ENCODE assay signal across 19 cellular contexts in the genomic region with DNA sequence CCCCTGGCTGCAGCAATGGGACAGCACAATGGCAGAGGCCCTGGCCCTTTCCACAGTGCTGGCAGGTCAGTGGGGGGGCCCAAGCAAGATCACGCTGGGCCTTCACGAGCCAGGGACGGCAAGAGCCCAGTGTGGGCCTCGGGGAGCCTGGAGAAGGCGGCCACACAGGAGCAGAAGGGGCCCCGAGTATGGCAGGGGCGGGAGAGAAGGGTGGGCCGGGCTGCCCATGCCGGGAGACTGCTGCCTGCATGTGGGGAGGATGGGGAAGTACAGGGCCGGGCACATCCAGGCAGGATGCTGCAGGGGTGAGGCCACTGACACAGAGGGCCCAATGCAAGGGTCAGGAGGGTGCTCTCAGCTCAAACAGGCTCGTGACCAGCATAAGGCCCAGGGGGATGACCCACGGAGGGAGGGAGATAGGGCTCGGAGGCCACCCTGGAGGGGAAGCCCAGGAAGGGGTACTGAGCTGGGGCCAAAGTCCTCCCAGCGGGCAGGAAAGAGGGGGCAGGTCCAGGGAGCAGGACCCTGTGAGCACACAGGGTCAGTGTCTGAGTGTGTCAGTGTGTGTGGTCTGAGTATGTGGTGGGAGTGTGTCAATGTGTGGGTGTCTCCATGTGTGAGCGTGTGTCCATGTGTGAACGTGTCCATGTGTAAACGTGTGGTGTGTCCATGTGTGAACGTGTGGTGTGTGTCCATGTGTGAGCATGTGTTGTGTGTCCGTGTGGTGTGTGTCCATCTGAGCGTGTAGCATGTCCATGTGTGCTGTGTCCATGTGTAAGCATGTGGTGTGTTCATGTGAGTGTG. TPM values are rescaled to one million over a fixed set of nuclear protein-coding genes. Genes with fewer than 3 reads are reported as not detected.
DNase-seq lines count a peak whose midpoint lies in the region; ATAC-seq, FAIRE-seq and TF ChIP-seq lines count a peak whose summit lies in the region.
"Had no signal": no experiment of that assay in that cellular context is flagged by ENCODE, and none has a peak within 500 bp of the region (broad histone marks: within the 10 kb centered on the region; RNA-seq: fewer than 3 reads in every experiment).

No MANE protein-coding gene starts in this region.

- intact Hi-C loops in K562 (cut with micrococcal nuclease) (no loop called here), sciatic nerve (cut with DNase I) (no loop called here), PC-9 (cut with micrococcal nuclease; ENCODE audit: unreplicated experiment) (no loop called here)

- CTCF ChIA-PET in K562 (lab: Yijun Ruan, JAX; ENCODE audit: low intra/inter-chr PET ratio) (interaction anchor here (0.7 kb wide), 1 partner anchor 236 kb away, joined by 3 read pairs; no protein-coding TSS in a partner anchor), PC-9 (lab: Charles Lee) (no interaction called here)

- H3F3A ChIP-seq in PC-9 (ENCODE audit: insufficient read depth, low read depth): no peaks in the 10 kb centered on the region

- H3K79me2 ChIP-seq in K562 (ENCODE audit: control insufficient read depth, insufficient read depth, low read length) (peaks cover 14% of the 10 kb centered on the region), PC-9 (ENCODE audit: low read depth) (no peaks in the 10 kb centered on the region)

- ATAC-seq in K562: no peak
- no peak for ATAC-seq in left lobe of liver
- no peak for ATAC-seq in sciatic nerve
- no peak for ATAC-seq in GM18873 (IDR thresholded peaks at IDR 0.05; ENCODE audit: low FRiP score, unreplicated experiment)
- ATAC-seq: CD8-positive, alpha-beta T cell had no signal

- no peaks in the 10 kb centered on the region for H3K9me3 ChIP-seq in K562 (replicated peaks; ENCODE audit: control insufficient read depth, insufficient read depth, low read depth, low read length)
- H3K9me3 ChIP-seq in PC-9 (ENCODE audit: insufficient read depth, low read depth): no peaks in the 10 kb centered on the region
- H3K9me3 ChIP-seq: colonic mucosa, prostate gland, uterus had no signal

- H3K9me2 ChIP-seq in PC-9 (ENCODE audit: insufficient read depth): no peaks in the 10 kb centered on the region

- H3K36me3 ChIP-seq in K562 (ENCODE audit: control insufficient read depth, insufficient read depth, low read length): peaks cover 88% of the 10 kb centered on the region
- peaks cover 5% of the 10 kb centered on the region for H3K36me3 ChIP-seq in PC-9 (ENCODE audit: low read depth)
- H3K36me3 ChIP-seq: colonic mucosa, prostate gland, uterus had no signal

- peak; percentile 88 for FAIRE-seq in GM12892 (lab: Jason Lieb, UNC)
- FAIRE-seq in K562 (lab: Jason Lieb, UNC): no peak

- peaks cover 4% of the 10 kb centered on the region; the same call in 1 of the 2 replicates for H4K20me1 ChIP-seq in K562 (replicated peaks; ENCODE audit: control insufficient read depth, insufficient read depth, low read length)
- H4K20me1 ChIP-seq in PC-9 (ENCODE audit: insufficient read depth): no peaks in the 10 kb centered on the region

- DNase-seq in GM12892 (ENCODE audit: insufficient read length): no peak
- DNase-seq in K562 (ENCODE audit: extremely low read depth in 1 of 4, low spot score in 3 of 4): no peak
- peak; percentile 51 for DNase-seq in left lobe of liver (ENCODE audit: low spot score)
- peak; percentile 49 for DNase-seq in sciatic nerve (ENCODE audit: low spot score)
- no peak for DNase-seq in NCI-H1048 (lab: John Stamatoyannopoulos, UW)
- DNase-seq in PC-9: no peak
- no peak for DNase-seq in GM03348 (ENCODE audit: low spot score)
- DNase-seq: activated CD4-positive, CD25-positive, alpha-beta regulatory T cell; activated naive CD4-positive, alpha-beta T cell; colonic mucosa; naive B cell; NCI-H187 treated with DMSO at 0.1 percent for 48 hours; NCI-H510A; SIG-M5; stimulated activated naive CD4-positive, alpha-beta T cell; uterus had no signal

- no peaks in the 10 kb centered on the region for H3K27me3 ChIP-seq in K562 (ENCODE audit: control insufficient read depth in 2 of 2, insufficient read depth in 2 of 2, low read length in 2 of 2)
- no peaks in the 10 kb centered on the region for H3K27me3 ChIP-seq in PC-9 (ENCODE audit: insufficient read depth, low read depth)
- H3K27me3 ChIP-seq: colonic mucosa, uterus had no signal

- H3K4me1 ChIP-seq in K562 (replicated peaks in 1 of 2; ENCODE audit: control insufficient read depth in 2 of 2, insufficient read depth in 2 of 2, low read length in 2 of 2): peaks cover 0 to 35% of the 10 kb centered on the region in 2 experiments; a peak in 1 of 5 replicates
- no peaks in the 10 kb centered on the region for H3K4me1 ChIP-seq in PC-9 (replicated peaks; ENCODE audit: insufficient read depth)
- H3K4me1 ChIP-seq: prostate gland, uterus had no signal

- no peak overlapping the region for H3K4me3 ChIP-seq in K562
- no peak overlapping the region for H3K4me3 ChIP-seq in PC-9
- H3K4me3 ChIP-seq: colonic mucosa, prostate gland, uterus had no signal

- WGBS in K562 (ENCODE audit: insufficient coverage, low coverage, missing lambda C conversion rate): 93% methylated on average over 19 of the region's 20 CpGs

- H2AFZ ChIP-seq in K562 (ENCODE audit: low read depth, low read length): no peak overlapping the region
- no peak overlapping the region for H2AFZ ChIP-seq in PC-9

- TF ChIP-seq CTCF in K562 (IDR thresholded peaks at IDR 0.05 in 2 of 3, conservative IDR thresholded peaks at IDR 0.05 in 1 of 3; ENCODE audit: insufficient read depth in 2 of 3, low read depth in 1 of 3, low read length in 3 of 3): no peak
- TF ChIP-seq CTCF in PC-9 (conservative IDR thresholded peaks at IDR 0.05): no peak

- H3K27ac ChIP-seq in K562 (ENCODE audit: extremely low read depth, low read depth, low read length) (no peak overlapping the region; the same call in 2 of the 3 replicates), PC-9 (no peak overlapping the region)
- H3K27ac ChIP-seq: colonic mucosa, prostate gland, uterus had no signal

- POLR2A ChIA-PET in K562 (lab: Yijun Ruan, JAX): no interaction called here
- POLR2A ChIA-PET in PC-9 (lab: Charles Lee; ENCODE audit: unreplicated experiment): no interaction called here

- BruUV-seq in K562 (replicated peaks; lab: Mats Ljungman, UMichigan) (no TSS peak), PC-9 (replicated peaks; lab: Mats Ljungman, UMichigan) (no TSS peak)

- H3K4me2 ChIP-seq in K562 (ENCODE audit: insufficient read depth, low read length) (no peak overlapping the region), PC-9 (no peak overlapping the region)

- TF ChIP-seq EP300 in K562 (IDR thresholded peaks at IDR 0.05; ENCODE audit: low read length): no peak

- in situ Hi-C loops in K562 (cut with MboI): no loop called here

- H3K9me1 ChIP-seq in K562 (ENCODE audit: control insufficient read depth, insufficient read depth, low read length): no peaks in the 10 kb centered on the region

- TF ChIP-seq POLR2A in GM12892 (IDR thresholded peaks at IDR 0.05; ENCODE audit: low read depth, low read length): no peak
- TF ChIP-seq POLR2A in K562 (conservative IDR thresholded peaks at IDR 0.05): no peak

- no peak for TF ChIP-seq RAD21 in K562 (CRISPR knock-in tag; conservative IDR thresholded peaks at IDR 0.05 in 1 of 2, IDR thresholded peaks at IDR 0.05 in 1 of 2)

- H3K9ac ChIP-seq in K562 (ENCODE audit: insufficient read depth in 1 of 2, low read depth in 2 of 2, low read length in 2 of 2): no peak overlapping the region; a peak in 1 of 4 replicates

TF ChIP-seq in K562, 482 proteins besides CTCF, POLR2A, EP300 and RAD21 (continues in another document):
- TF ChIP-seq EHMT2 (IDR thresholded peaks at IDR 0.05) (no peak), RBFOX2 (IDR thresholded peaks at IDR 0.05; ENCODE audit: low read depth, low read length) (0 out of 2 replicates have a peak, but pooled peaks have one; percentile 31), ATF7 (IDR thresholded peaks at IDR 0.05) (no peak), POLR2G (IDR thresholded peaks at IDR 0.05; ENCODE audit: low read depth, low read length) (0 out of 2 replicates have a peak, but pooled peaks have one; percentile 27)

RNA-seq across cellular contexts. Expression of gene SLC19A1, which starts 13.1 kb away (rescaled TPM):
- 5.6 TPM for polyA plus RNA-seq in GM12892 (2012; ENCODE audit: missing spikeins)
- total RNA-seq in K562 (2011; cell fraction: chromatin; rRNA removed; ENCODE audit: low replicate concordance): 43.8 and 108 TPM in 2 replicates
- 90.5 and 93.4 TPM in 2 replicates for total RNA-seq in K562 (2011; cell fraction: nucleolus; rRNA removed)
- total RNA-seq in K562 (2011; cell fraction: nucleoplasm; rRNA removed): 52.4 and 63.7 TPM in 2 replicates
- total RNA-seq in K562 (2014; rRNA removed) (34.7 and 41.3 TPM in 2 replicates), K562 (2014; rRNA removed; fragmentation: Illumina TruSeq; extraction: Trizol) (8.0 and 8.7 TPM in 2 replicates), K562 (2015; rRNA removed; fragmentation: Illumina TruSeq; extraction: Trizol) (18.8 and 21.4 TPM in 2 replicates), K562 (2021) (88.7 and 91.3 TPM in 2 replicates), left lobe of liver (13.7 TPM), sciatic nerve (10.2 TPM), PC-9 (2021) (22.6 and 25.0 TPM in 2 replicates)
- polyA plus RNA-seq in K562 (2011; rRNA removed) (11.5 and 24.6 TPM in 2 replicates), K562 (2014; fragmentation: Illumina TruSeq; extraction: Trizol) (12.0 and 24.5 TPM in 2 replicates), K562 (2014; fragmentation: Nextera tagmentation; extraction: Ambion mirVana) (1 to 10 TPM in 1 of 2 experiments, under 1 TPM in 1; 0.65 to 2.3 TPM), K562 (2014; rRNA removed) (36.6 and 50.8 TPM in 2 replicates)
- polyA plus RNA-seq in K562 (2011; cell fraction: cytosol; rRNA removed): 20.4 and 78.6 TPM in 2 replicates
- polyA plus RNA-seq in K562 (2011; cell fraction: nucleus; rRNA removed): 49.9 and 126 TPM in 2 replicates
- polyA plus RNA-seq in K562 (2012): 20.5 and 34.6 TPM in 2 replicates
- 11.9 and 16.0 TPM in 2 replicates for polyA minus RNA-seq in K562 (2011; rRNA and poly(A)+ RNA removed)
- 41.4 and 45.6 TPM in 2 replicates for polyA minus RNA-seq in K562 (2011; cell fraction: cytosol; rRNA and poly(A)+ RNA removed)
- 23.3 TPM in 2 replicates for polyA minus RNA-seq in K562 (2011; cell fraction: nucleus; rRNA and poly(A)+ RNA removed)

Comparison
In these comparisons a context has a peak if more than half of its experiments do, and no peak if none do; other contexts are left out.
1. DNase-seq: peak in left lobe of liver (single experiment) and sciatic nerve (single experiment); none in GM12892 (single experiment), K562 (0 of 4), NCI-H1048 (single experiment), PC-9 (0 of 2) and GM03348 (single experiment).